1 cellular context compared by ENCODE assay signal in genomic region chr17:64974052-64974749, GRCh38.
TF ChIP-seq lines count a peak whose summit lies in the region.

No MANE protein-coding gene starts in this region.

TF ChIP-seq in IMR-90, 13 proteins besides CTCF, POLR2A, EP300 and RAD21:
- TF ChIP-seq FOS (IDR thresholded peaks at IDR 0.05; ENCODE audit: low read depth, low read length): 0 out of 2 replicates have a peak, but pooled peaks have one; percentile 28
